16 cellular contexts compared by ENCODE assay signal in the genomic region with DNA sequence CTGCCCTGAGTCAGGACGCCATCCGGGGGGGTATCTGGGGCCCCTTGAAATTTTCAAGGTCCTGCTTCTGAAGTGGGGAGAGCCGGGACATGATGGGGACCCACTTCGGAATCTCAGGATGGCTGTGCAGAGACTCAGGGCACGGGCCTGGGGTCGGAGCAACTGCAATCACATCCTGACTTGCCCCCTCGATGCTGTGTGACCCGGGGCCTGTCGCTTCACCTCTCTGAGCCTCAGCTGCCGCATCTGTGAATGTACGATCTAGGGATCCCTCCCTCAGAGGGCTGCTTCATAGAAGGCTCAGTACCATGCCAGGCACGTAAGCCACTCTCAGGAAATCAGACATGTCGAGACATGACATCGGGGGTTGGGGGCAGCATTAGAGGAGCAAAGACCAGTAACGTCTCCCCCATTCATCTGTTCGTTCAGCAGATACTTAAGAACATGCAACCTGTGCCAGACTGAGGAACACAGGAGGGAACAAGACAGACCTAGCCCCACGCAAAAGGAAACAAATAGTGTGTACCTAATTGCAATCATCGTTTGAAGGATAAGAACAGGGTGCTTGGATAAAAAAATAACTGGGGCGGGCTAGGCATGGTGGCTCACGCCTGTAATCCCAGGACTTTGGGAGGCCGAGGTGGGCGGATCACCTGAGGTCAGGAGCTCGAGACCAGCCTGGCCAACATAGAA.
A peak's percentile ranks its signal among the peaks of the same experiment; 100 is the strongest.
DNase-seq lines count a peak whose midpoint lies in the region; ATAC-seq, FAIRE-seq and TF ChIP-seq lines count a peak whose summit lies in the region.
"Had no signal": no experiment of that assay in that cellular context is flagged by ENCODE, and none has a peak within 500 bp of the region (broad histone marks: within the 10 kb centered on the region; RNA-seq: fewer than 3 reads in every experiment).

No MANE protein-coding gene starts in this region.

- POLR2A ChIA-PET in HepG2 (lab: Yijun Ruan, JAX) (interaction anchor here (0.6 to 1.9 kb wide), 10 partner anchors 16 to 111 kb away, joined by 3 to 5 read pairs (median 4); no protein-coding TSS in a partner anchor), GM12878 (lab: Charles Lee) (no interaction called here)
- POLR2A ChIA-PET in CD4-positive, alpha-beta T cell (lab: Charles Lee): no interaction called here

- no peak for FAIRE-seq in HepG2 (lab: Jason Lieb, UNC)
- FAIRE-seq in GM12878 (lab: Jason Lieb, UNC): no peak
- FAIRE-seq: D721Med had no signal

- H3K36me3 Mint-ChIP-seq in nephron progenitor cell (ENCODE audit: low read depth): no peaks in the 10 kb centered on the region
- no peaks in the 10 kb centered on the region for H3K36me3 Mint-ChIP-seq in CD4-positive, alpha-beta T cell (ENCODE audit: low read depth)

- H4K20me1 ChIP-seq in HepG2 (ENCODE audit: insufficient read depth, low read length) (no peaks in the 10 kb centered on the region), GM12878 (ENCODE audit: control insufficient read depth, insufficient read depth) (no peaks in the 10 kb centered on the region)

- H3K9me3 ChIP-seq in HepG2 (ENCODE audit: low read length): no peaks in the 10 kb centered on the region
- H3K9me3 ChIP-seq in right lobe of liver: no peaks in the 10 kb centered on the region
- no peaks in the 10 kb centered on the region for H3K9me3 ChIP-seq in GM12878 (replicated peaks; ENCODE audit: control insufficient read depth, insufficient read depth, low read length)
- H3K9me3 ChIP-seq in CD4-positive, alpha-beta T cell (ENCODE audit: control insufficient read depth, low read length): no peaks in the 10 kb centered on the region

- TF ChIP-seq RAD21 in HepG2 (CRISPR knock-in tag; IDR thresholded peaks at IDR 0.05) (no peak), GM12878 (IDR thresholded peaks at IDR 0.05; ENCODE audit: insufficient read depth, low read depth, low read length) (no peak)

- peaks cover 5% of the 10 kb centered on the region for H3K27me3 Mint-ChIP-seq in nephron progenitor cell (ENCODE audit: low read depth, poor library complexity)
- no peaks in the 10 kb centered on the region for H3K27me3 Mint-ChIP-seq in CD4-positive, alpha-beta T cell
- H3K27me3 Mint-ChIP-seq: progenitor cell of endocrine pancreas had no signal

- TF ChIP-seq CTCF in HepG2 (CRISPR knock-in tag; IDR thresholded peaks at IDR 0.05) (no peak), right lobe of liver (IDR thresholded peaks at IDR 0.05) (no peak), GM12878 (IDR thresholded peaks at IDR 0.05 in 2 of 3, conservative IDR thresholded peaks at IDR 0.05 in 1 of 3; ENCODE audit: control insufficient read depth in 2 of 3, extremely low read depth in 1 of 3, insufficient read depth in 1 of 3, low read depth in 3 of 3, low read length in 3 of 3) (no peak), nephron progenitor cell (IDR thresholded peaks at IDR 0.05) (no peak)
- TF ChIP-seq CTCF in CD4-positive, alpha-beta T cell (IDR thresholded peaks at IDR 0.05): no peak

- peak overlapping the region; percentile 85 for H3K4me2 ChIP-seq in HepG2 (ENCODE audit: low read depth, low read length)
- H3K4me2 ChIP-seq in GM12878 (ENCODE audit: control insufficient read depth, insufficient read depth): no peak overlapping the region

- RAD21 ChIA-PET in GM12878 (lab: Charles Lee; ENCODE audit: unreplicated experiment): interaction anchor here (0.9 to 1.3 kb wide), 2 partner anchors 46 to 94 kb away, joined by 3 to 4 read pairs; no protein-coding TSS in a partner anchor

- peaks cover 23% of the 10 kb centered on the region for H3K4me1 Mint-ChIP-seq in nephron progenitor cell
- peaks cover 4% of the 10 kb centered on the region for H3K4me1 Mint-ChIP-seq in CD4-positive, alpha-beta T cell (ENCODE audit: low read depth)

- SMC1A ChIA-PET in GM12878 (lab: Charles Lee; ENCODE audit: uncharacterized antibody, unreplicated experiment): interaction anchor here (1.8 kb wide), 1 partner anchor 90 kb away, joined by 8 read pairs; no protein-coding TSS in a partner anchor

- H3K9ac ChIP-seq in HepG2 (ENCODE audit: insufficient read depth, low read depth, low read length) (peak overlapping the region; percentile 80), GM12878 (ENCODE audit: control insufficient read depth, insufficient read depth, low read length) (no peak overlapping the region)

- no peak overlapping the region for H3K4me3 Mint-ChIP-seq in nephron progenitor cell
- H3K4me3 Mint-ChIP-seq in CD4-positive, alpha-beta T cell: no peak overlapping the region
- H3K4me3 Mint-ChIP-seq: activated CD8-positive, alpha-beta T cell treated with anti-CD3 and anti-CD28 coated beads, Interleukin-2, amount 10 ng/mL, durations not matched to agents 7 days and 5 days; activated T-helper 1 cell treated with anti-CD3 and anti-CD28 coated beads, Interleukin-12 subunit alpha, Interleukin-12 subunit beta, Interleukin-2, Interleukin-4 antibody, amounts not matched to agents 30 ng/mL and 10 ng/mL and 1 ng/mL, durations not matched to agents 14 hours and 24 hours and 36 hours had no signal

- CTCF ChIA-PET in HepG2 (lab: Yijun Ruan, JAX; ENCODE audit: low intra/inter-chr PET ratio, low total read pairs): no interaction called here
- CTCF ChIA-PET in GM12878 (lab: Yijun Ruan, JAX): no interaction called here
- CTCF ChIA-PET in CD4-positive, alpha-beta T cell (lab: Charles Lee): no interaction called here

- intact Hi-C loops in HepG2 (cut with micrococcal nuclease; ENCODE audit: unreplicated experiment): loop anchor here (5.0 to 10.0 kb wide), 2 partner anchors 84 to 232 kb away; partner anchors contain the start of genes BFAR and PARN
- intact Hi-C loops in right lobe of liver (cut with DNase I): no loop called here
- intact Hi-C loops in GM12878 (cut with micrococcal nuclease; ENCODE audit: unreplicated experiment): no loop called here
- intact Hi-C loops in CD4-positive, alpha-beta T cell (cut with DNase I, micrococcal nuclease): no loop called here

- WGBS in HepG2 (ENCODE audit: low lambda C conversion rate): 88% methylated on average over 22 of the region's 23 CpGs
- WGBS in right lobe of liver (ENCODE audit: insufficient coverage, low coverage, low lambda C conversion rate, missing lambda C conversion rate): 87% methylated on average over 7 of the region's 23 CpGs
- WGBS in GM12878 (ENCODE audit: insufficient coverage, insufficient replicate concordance, low lambda C conversion rate, missing lambda C conversion rate): 94% methylated on average over 23 of the region's 23 CpGs

- no peaks in the 10 kb centered on the region for H3K9me3 Mint-ChIP-seq in nephron progenitor cell
- H3K9me3 Mint-ChIP-seq in CD4-positive, alpha-beta T cell: no peaks in the 10 kb centered on the region
- H3K9me3 Mint-ChIP-seq: activated T-helper 1 cell treated with anti-CD3 and anti-CD28 coated beads, Interleukin-12 subunit alpha, Interleukin-12 subunit beta, Interleukin-2, Interleukin-4 antibody, amounts not matched to agents 30 ng/mL and 10 ng/mL and 1 ng/mL, durations not matched to agents 14 hours and 24 hours and 36 hours had no signal

- TF ChIP-seq EP300 in HepG2 (IDR thresholded peaks at IDR 0.05; ENCODE audit: low read depth in 2 of 2, low read length in 2 of 2) (no peak), HepG2 (CRISPR knock-in tag; IDR thresholded peaks at IDR 0.05; ENCODE audit: borderline replicate concordance) (0 out of 2 replicates have a peak, but pooled peaks have one; percentile 14), GM12878 (IDR thresholded peaks at IDR 0.05; ENCODE audit: borderline replicate concordance in 1 of 2, control insufficient read depth in 1 of 2, low read depth in 2 of 2, low read length in 2 of 2) (no peak)

- H3K27ac ChIP-seq in HepG2 (ENCODE audit: extremely low read length, insufficient read depth, low read length): peak overlapping the region; percentile 95
- no peak overlapping the region for H3K27ac ChIP-seq in right lobe of liver
- peak overlapping the region; percentile 54 for H3K27ac ChIP-seq in GM12878 (ENCODE audit: control insufficient read depth, insufficient read depth)
- no peak overlapping the region for H3K27ac ChIP-seq in CD4-positive, alpha-beta T cell (ENCODE audit: low read depth, low read length)

- TF ChIP-seq POLR2A in HepG2 (IDR thresholded peaks at IDR 0.05; ENCODE audit: insufficient read depth in 1 of 2, low read depth in 2 of 2, low read length in 2 of 2) (no peak), right lobe of liver (IDR thresholded peaks at IDR 0.05) (no peak), GM12878 (IDR thresholded peaks at IDR 0.05; ENCODE audit: low read depth, low read length) (no peak)

- H2AFZ ChIP-seq in HepG2 (ENCODE audit: low read length): no peak overlapping the region
- H2AFZ ChIP-seq in GM12878 (ENCODE audit: control insufficient read depth, low read depth, low read length): no peak overlapping the region

- H3K27ac Mint-ChIP-seq in nephron progenitor cell: peak overlapping the region; percentile 94
- no peak overlapping the region for H3K27ac Mint-ChIP-seq in CD4-positive, alpha-beta T cell
- H3K27ac Mint-ChIP-seq: activated CD8-positive, alpha-beta T cell treated with anti-CD3 and anti-CD28 coated beads, Interleukin-2, amount 10 ng/mL, durations not matched to agents 7 days and 5 days; activated T-helper 1 cell treated with anti-CD3 and anti-CD28 coated beads, Interleukin-12 subunit alpha, Interleukin-12 subunit beta, Interleukin-2, Interleukin-4 antibody, amounts not matched to agents 30 ng/mL and 10 ng/mL and 1 ng/mL, durations not matched to agents 14 hours and 24 hours and 36 hours had no signal

- DNase-seq in HepG2 (ENCODE audit: low spot score) (no peak), right lobe of liver (no peak), GM12878 (ENCODE audit: low read depth, low spot score) (no peak), nephron progenitor cell (no peak), DMS 273 (lab: John Stamatoyannopoulos, UW; ENCODE audit: unreplicated experiment) (no peak)
- no peak for DNase-seq in CD4-positive, alpha-beta T cell
- DNase-seq in stimulated activated naive CD8-positive, alpha-beta T cell treated with anti-CD3 and anti-CD28 coated beads, Interleukin-15, Interleukin-2, amounts not matched to agents 100 U/mL and 50 U/mL, for 24 hours: no peak
- DNase-seq: activated CD8-positive, alpha-beta T cell treated with anti-CD3 and anti-CD28 coated beads, Interleukin-2, amount 10 ng/mL, durations not matched to agents 7 days and 5 days; cortex of kidney; hippocampal formation; NCI-H1105 treated with DMSO at 0.1 percent for 48 hours; NCI-H345 had no signal

- H3K4me3 ChIP-seq in HepG2 (replicated peaks in 1 of 3; ENCODE audit: insufficient read depth in 1 of 3, low read depth in 2 of 3, low read length in 3 of 3) (peak overlapping the region; percentile 31 to 67 (median 47)), right lobe of liver (no peak overlapping the region), GM12878 (no peak overlapping the region)

- H3K4me1 ChIP-seq in HepG2 (ENCODE audit: insufficient read depth, low read length) (peaks cover 93% of the 10 kb centered on the region), right lobe of liver (no peaks in the 10 kb centered on the region), GM12878 (ENCODE audit: control insufficient read depth, insufficient read depth, low read length) (peaks cover 18% of the 10 kb centered on the region)

- H3K27me3 ChIP-seq in HepG2 (ENCODE audit: control insufficient read depth in 1 of 2, insufficient read depth in 2 of 2, low read length in 2 of 2) (no peaks in the 10 kb centered on the region), right lobe of liver (no peaks in the 10 kb centered on the region), GM12878 (replicated peaks in 1 of 2; ENCODE audit: control insufficient read depth in 2 of 2, insufficient read depth in 2 of 2, low read length in 1 of 2) (no peaks in the 10 kb centered on the region)
- H3K27me3 ChIP-seq in CD4-positive, alpha-beta T cell (ENCODE audit: control insufficient read depth, insufficient read depth, low read length): no peaks in the 10 kb centered on the region

- H3K36me3 ChIP-seq in HepG2 (replicated peaks in 1 of 2; ENCODE audit: control insufficient read depth in 1 of 2, insufficient read depth in 2 of 2, low read length in 2 of 2): no peaks in the 10 kb centered on the region
- no peaks in the 10 kb centered on the region for H3K36me3 ChIP-seq in right lobe of liver
- no peaks in the 10 kb centered on the region for H3K36me3 ChIP-seq in GM12878 (ENCODE audit: control insufficient read depth in 2 of 2, insufficient read depth in 2 of 2, low read length in 1 of 2)

- ATAC-seq in HepG2: no peak
- ATAC-seq in right lobe of liver: no peak
- no peak for ATAC-seq in GM12878
- ATAC-seq in HG03469 (IDR thresholded peaks at IDR 0.05; ENCODE audit: unreplicated experiment): no peak
- no peak for ATAC-seq in CD4-positive, alpha-beta T cell (ENCODE audit: poor library complexity)
- ATAC-seq in stimulated activated naive CD8-positive, alpha-beta T cell treated with anti-CD3 and anti-CD28 coated beads, Interleukin-15, Interleukin-2, amounts not matched to agents 100 U/mL and 50 U/mL, for 24 hours: no peak
- ATAC-seq: activated CD8-positive, alpha-beta T cell treated with anti-CD3 and anti-CD28 coated beads, Interleukin-2, amount 10 ng/mL, durations not matched to agents 7 days and 5 days had no signal

- in situ Hi-C loops in HepG2 (cut with HindIII; ENCODE audit: extremely low pct_ligation_motif_present, low pct_unique_long_range_greater_than_20kb) (no loop called here), GM12878 (cut with MboI) (no loop called here)

- BruUV-seq in HepG2 (replicated peaks; lab: Mats Ljungman, UMichigan) (no TSS peak), GM12878 (replicated peaks; lab: Mats Ljungman, UMichigan) (no TSS peak)

- H3K79me2 ChIP-seq in HepG2 (ENCODE audit: insufficient read depth, low read length) (peaks cover 5% of the 10 kb centered on the region), GM12878 (ENCODE audit: control insufficient read depth, insufficient read depth, low read length) (no peaks in the 10 kb centered on the region)

Comparison
In these comparisons a context has a peak if more than half of its experiments do, and no peak if none do; other contexts are left out.
1. H3K27ac ChIP-seq: peak in HepG2 (single experiment) and GM12878 (single experiment); none in right lobe of liver (0 of 3) and CD4-positive, alpha-beta T cell (single experiment).
2. H3K4me3 ChIP-seq: peak in HepG2 (3 of 3); none in right lobe of liver (0 of 3) and GM12878 (single experiment).
3. Of the 75 proteins assayed by ChIP-seq in both HepG2 and GM12878: peak only in HepG2: CHD4, KDM1A, TAF1 and ZZZ3; only in GM12878: none; in both: none; in neither: 69; mixed calls (peak in some experiments, not most) for 2.